In genomic region chr7:135509839-135510602, GRCh38 we compare ENCODE assay signal across 8 cellular contexts.
DNase-seq lines count a peak whose midpoint lies in the region; ATAC-seq and TF ChIP-seq lines count a peak whose summit lies in the region.

Gene CNOT4 (minus strand): TSS chr7:135510102. CDS start chr7:135438331, 71,771 bp downstream.

- peak; percentile 98 for ATAC-seq in HG03354 (IDR thresholded peaks at IDR 0.05; ENCODE audit: poor library complexity, severe bottlenecking, unreplicated experiment)

- TF ChIP-seq POLR2A in GM19099 (IDR thresholded peaks at IDR 0.05; ENCODE audit: extremely low read depth, insufficient read length, low read depth) = peak; percentile 93

- DNase-seq in AML-193 (lab: John Stamatoyannopoulos, UW) = peak; percentile 91
- peak; percentile 95 for DNase-seq in NCI-H345 treated with DMSO at 0.1 percent for 48 hours (lab: John Stamatoyannopoulos, UW; ENCODE audit: unreplicated experiment)
- peak; percentile 92 to 97 (median 96) for DNase-seq in activated CD4-positive, CD25-positive, alpha-beta regulatory T cell (lab: John Stamatoyannopoulos, UW)
- peak; percentile 94 for DNase-seq in central memory CD4-positive, alpha-beta T cell
- peak; percentile 97 for DNase-seq in iris pigment epithelial cell (ENCODE audit: low read depth)
- peak; percentile 92 to 94 for DNase-seq in stimulated activated CD4-positive, alpha-beta T cell treated with anti-CD3 and anti-CD28 coated beads, Interleukin-12 subunit alpha, Interleukin-12 subunit beta, amount 100 ng/mL, for 24 hours (ENCODE audit: low read depth in 2 of 2)

Comparison
In these comparisons a context has a peak if more than half of its experiments do, and no peak if none do; other contexts are left out.
1. Peak in every context shown above with its lines: DNase-seq and ATAC-seq.